8 cellular contexts compared by ENCODE assay signal in the genomic region with DNA sequence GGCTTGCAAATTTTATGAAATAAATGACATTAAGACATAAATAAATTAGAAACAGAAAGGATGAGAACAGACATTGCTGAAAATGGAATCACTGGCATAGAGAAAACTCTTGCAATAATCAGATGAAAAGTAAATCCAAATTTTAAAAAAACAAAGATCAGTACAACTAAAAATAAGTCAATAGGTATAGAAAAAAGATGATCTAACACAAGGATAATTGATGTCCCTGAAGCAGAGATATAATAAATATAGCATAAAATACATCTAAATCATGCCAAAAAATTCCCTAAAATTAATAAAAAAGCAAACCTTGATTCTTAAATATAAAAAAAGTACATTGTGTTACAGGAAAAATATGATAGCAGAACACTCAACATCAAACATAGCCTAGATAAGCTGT.
"Had no signal": no experiment of that assay in that cellular context is flagged by ENCODE, and none has a peak within 500 bp of the region (broad histone marks: within the 10 kb centered on the region; RNA-seq: fewer than 3 reads in every experiment).

No MANE protein-coding gene starts in this region.

- DNase-seq: GDM1, GF-D8 had no signal

- ATAC-seq: GM12878 had no signal

- FAIRE-seq: G401.6, GM12878, GM12891, GM12892, GM18507, GM19239 had no signal

- H3K4me3 ChIP-seq: GM12878 had no signal
